In genomic region chr2:143259368-143259958, GRCh38 we compare ENCODE assay signal across 8 cellular contexts.
DNase-seq lines count a peak whose midpoint lies in the region; ATAC-seq and TF ChIP-seq lines count a peak whose summit lies in the region.

No MANE protein-coding gene starts in this region.

- peak; percentile 59 for ATAC-seq in HG03175 (IDR thresholded peaks at IDR 0.05; ENCODE audit: unreplicated experiment)
- peak; percentile 28 for ATAC-seq in memory B cell (ENCODE audit: low read depth)

- TF ChIP-seq CTCF in 22Rv1 (IDR thresholded peaks at IDR 0.05) = peak; percentile 70
- TF ChIP-seq CTCF in GM12873 (IDR thresholded peaks at IDR 0.05; ENCODE audit: insufficient read depth, low read depth, low read length, missing control alignments) = peak; percentile 73
- peak; percentile 65 to 96 (median 80) for TF ChIP-seq CTCF in dorsolateral prefrontal cortex (IDR thresholded peaks at IDR 0.05 in 54 of 56, conservative IDR thresholded peaks at IDR 0.05 in 2 of 56; ENCODE audit: low read depth in 1 of 56, partially characterized antibody in 56 of 56)

- peaks cover 0 to 2% (median 0%) of the 10 kb centered on the region in 45 donors for H3K27me3 ChIP-seq in dorsolateral prefrontal cortex

- H3K27me3 Mint-ChIP-seq in memory B cell = no peaks in the 10 kb centered on the region

- peaks cover 1% of the 10 kb centered on the region for H3K9me3 Mint-ChIP-seq in memory B cell

- peak overlapping the region in 35 of 59 donors; percentile 5 to 53 (median 30) for H3K4me3 ChIP-seq in dorsolateral prefrontal cortex

- no peak overlapping the region for H3K4me3 Mint-ChIP-seq in memory B cell

- intact Hi-C loops in dorsolateral prefrontal cortex (cut with DNase I) = loop anchor here (2.0 to 10.0 kb wide), 3 partner anchors 149 to 225 kb away; no protein-coding TSS in a partner anchor

- peaks cover 3% of the 10 kb centered on the region for H3K36me3 Mint-ChIP-seq in memory B cell

- H3K27ac ChIP-seq in 22Rv1 (no peak overlapping the region), dorsolateral prefrontal cortex (no peak overlapping the region)

- DNase-seq in NCI-H510A (lab: John Stamatoyannopoulos, UW) (peak; percentile 12), dorsolateral prefrontal cortex (peak in 7 of 10 donors; percentile 47 to 85 (median 56)), memory B cell (ENCODE audit: low spot score in 2 of 2) (peak; percentile 33 to 55)
- DNase-seq in activated CD4-positive, alpha-beta T cell treated with anti-CD3 and anti-CD28 coated beads, Interleukin-2, amount 50 U/mL, for 1 hour = peak; percentile 70
- peak; percentile 22 to 50 for DNase-seq in stimulated activated CD8-positive, alpha-beta memory T cell treated with anti-CD3 and anti-CD28 coated beads, Interleukin-4, amount 100 ng/mL, for 1 hour (ENCODE audit: low read depth in 2 of 2, low spot score in 1 of 2)

- peaks cover 43% of the 10 kb centered on the region for H3K4me1 Mint-ChIP-seq in memory B cell

- peak overlapping the region; percentile 86 for H3K27ac Mint-ChIP-seq in memory B cell

Comparison
In these comparisons a context has a peak if more than half of its experiments do, and no peak if none do; other contexts are left out.
1. DNase-seq: peak in every context shown above with its lines; median percentile 70 in activated CD4-positive, alpha-beta T cell treated with anti-CD3 and anti-CD28 coated beads, Interleukin-2, amount 50 U/mL, for 1 hour; 56 in dorsolateral prefrontal cortex; 44 in memory B cell; 36 in stimulated activated CD8-positive, alpha-beta memory T cell treated with anti-CD3 and anti-CD28 coated beads, Interleukin-4, amount 100 ng/mL, for 1 hour; 12 in NCI-H510A.